ENCODE assay signal across 21 cellular contexts in genomic region chr14:61386173-61386772, GRCh38.
"Had no signal": no experiment of that assay in that cellular context is flagged by ENCODE, and none has a peak within 500 bp of the region (broad histone marks: within the 10 kb centered on the region; RNA-seq: fewer than 3 reads in every experiment).

No MANE protein-coding gene starts in this region.

- ATAC-seq: pancreas had no signal

- DNase-seq: activated CD4-positive, alpha-beta T cell treated with anti-CD3 and anti-CD28 coated beads for 1 hour; activated CD8-positive, alpha-beta memory T cell treated with anti-CD3 and anti-CD28 coated beads for 24 hours; activated CD8-positive, alpha-beta memory T cell treated with anti-CD3 and anti-CD28 coated beads, Interleukin-2, amount 50 U/mL, for 48 hours; activated gamma-delta T cell; activated T-cell treated with anti-CD3 and anti-CD28 coated beads, Interleukin-2, amount 50 U/mL, for 72 hours; adrenal gland; effector CD4-positive, alpha-beta T cell; mesenchymal stem cell; natural killer cell; pancreas; sigmoid colon; stimulated activated naive CD4-positive, alpha-beta T cell; uterus; WERI-Rb-1 had no signal

- H3K9me3 ChIP-seq: adrenal gland, breast epithelium, esophagus muscularis mucosa, neutrophil, pancreas, sigmoid colon, tibial nerve, uterus had no signal

- H3K4me1 Mint-ChIP-seq: natural killer cell had no signal

- H3K27me3 ChIP-seq: adrenal gland, breast epithelium, esophagus muscularis mucosa, neutrophil, pancreas, sigmoid colon, tibial nerve, uterus had no signal

- H3K4me3 ChIP-seq: adrenal gland, breast epithelium, esophagus muscularis mucosa, pancreas, sigmoid colon, tibial nerve, uterus had no signal

- H3K9me3 Mint-ChIP-seq: activated naive CD4-positive, alpha-beta T cell treated with anti-CD3 and anti-CD28 coated beads, Interleukin-2, amount 50 U/mL, for 72 hours; activated T-cell treated with anti-CD3 and anti-CD28 coated beads, Interleukin-2, amount 50 U/mL, for 72 hours; natural killer cell had no signal

- H3K4me1 ChIP-seq: adrenal gland, breast epithelium, pancreas, sigmoid colon, uterus had no signal

- H3K27ac Mint-ChIP-seq: activated naive CD4-positive, alpha-beta T cell treated with anti-CD3 and anti-CD28 coated beads, Interleukin-2, amount 50 U/mL, for 72 hours; activated T-cell treated with anti-CD3 and anti-CD28 coated beads, Interleukin-2, amount 50 U/mL, for 72 hours; natural killer cell had no signal

- H3K36me3 ChIP-seq: adrenal gland, breast epithelium, esophagus muscularis mucosa, neutrophil, pancreas, sigmoid colon, tibial nerve, uterus, WERI-Rb-1 had no signal

- H3K27ac ChIP-seq: adrenal gland, breast epithelium, esophagus muscularis mucosa, neutrophil, pancreas, sigmoid colon, tibial nerve, uterus, WERI-Rb-1 had no signal

- H3K4me3 Mint-ChIP-seq: activated T-cell treated with anti-CD3 and anti-CD28 coated beads, Interleukin-2, amount 50 U/mL, for 72 hours; natural killer cell had no signal

- FAIRE-seq: astrocyte, endothelial cell of umbilical vein, pancreas had no signal

- H3K36me3 Mint-ChIP-seq: activated naive CD4-positive, alpha-beta T cell treated with anti-CD3 and anti-CD28 coated beads, Interleukin-2, amount 50 U/mL, for 72 hours; natural killer cell had no signal
